Comparison of ENCODE assay signal across 1 cellular context in genomic region chr7:100101016-100101862, GRCh38.
TF ChIP-seq lines count a peak whose summit lies in the region.

TSS of gene AP4M1 (plus strand) at chr7:100101643. CDS start at chr7:100101715, 72 bp downstream.
TSS of gene MCM7 (minus strand) at chr7:100101397. CDS start at chr7:100101294, 103 bp downstream.

TF ChIP-seq in HepG2, 621 proteins besides CTCF, POLR2A, EP300 and RAD21 (continued from another document and continues in another):
- peak; percentile 10 for TF ChIP-seq PATZ1 (CRISPR knock-in tag; IDR thresholded peaks at IDR 0.05)
- TF ChIP-seq NR2C2 (CRISPR knock-in tag; IDR thresholded peaks at IDR 0.05; ENCODE audit: borderline replicate concordance): no peak; the same call in 1 of the 2 replicates
- TF ChIP-seq ZNF343 (CRISPR knock-in tag; IDR thresholded peaks at IDR 0.05): 0 out of 2 replicates have a peak, but pooled peaks have one; percentile 34
- peak; percentile 90 for TF ChIP-seq SAP130 (CRISPR knock-in tag; IDR thresholded peaks at IDR 0.05; ENCODE audit: low read depth)
- TF ChIP-seq ZNF274 (CRISPR knock-in tag; IDR thresholded peaks at IDR 0.05): peak; percentile 81
- no peak; the same call in none of the 2 replicates for TF ChIP-seq YEATS4 (CRISPR knock-in tag; IDR thresholded peaks at IDR 0.05; ENCODE audit: borderline replicate concordance)
- no peak for TF ChIP-seq ZNF225 (CRISPR knock-in tag; IDR thresholded peaks at IDR 0.05)
- no peak for TF ChIP-seq NFRKB (IDR thresholded peaks at IDR 0.05)
- no peak for TF ChIP-seq ZNF367 (CRISPR knock-in tag; IDR thresholded peaks at IDR 0.05; ENCODE audit: borderline replicate concordance)
- no peak for TF ChIP-seq MTERF4 (CRISPR knock-in tag; IDR thresholded peaks at IDR 0.05)
- peak; percentile 33; the same call in 1 of the 2 replicates for TF ChIP-seq NR1H2 (CRISPR knock-in tag; IDR thresholded peaks at IDR 0.05; ENCODE audit: borderline replicate concordance, low read depth)
- peak; percentile 37; the same call in 1 of the 2 replicates for TF ChIP-seq PITX1 (CRISPR knock-in tag; IDR thresholded peaks at IDR 0.05)
- TF ChIP-seq ZNF224 (CRISPR knock-in tag; IDR thresholded peaks at IDR 0.05): no peak; the same call in 1 of the 2 replicates
- no peak for TF ChIP-seq HOXA3 (CRISPR knock-in tag; IDR thresholded peaks at IDR 0.05)
- TF ChIP-seq ETV5 (CRISPR knock-in tag; IDR thresholded peaks at IDR 0.05; ENCODE audit: borderline replicate concordance): peak; percentile 5; the same call in 1 of the 2 replicates
- no peak; the same call in 1 of the 2 replicates for TF ChIP-seq ZNF503 (CRISPR knock-in tag; IDR thresholded peaks at IDR 0.05)
- TF ChIP-seq IKZF4 (CRISPR knock-in tag; IDR thresholded peaks at IDR 0.05; ENCODE audit: borderline replicate concordance, low read depth, not compliant biosample characterization): no peak
- TF ChIP-seq MAX (IDR thresholded peaks at IDR 0.05): peak; percentile 85
- TF ChIP-seq NR0B2 (CRISPR knock-in tag; IDR thresholded peaks at IDR 0.05): peak; percentile 76; the same call in 1 of the 2 replicates
- no peak for TF ChIP-seq ZNF562 (CRISPR knock-in tag; IDR thresholded peaks at IDR 0.05; ENCODE audit: borderline replicate concordance)
- peak; percentile 73 for TF ChIP-seq DR1 (CRISPR knock-in tag; IDR thresholded peaks at IDR 0.05)
- TF ChIP-seq TMF1 (CRISPR knock-in tag; IDR thresholded peaks at IDR 0.05; ENCODE audit: low read depth): peak; percentile 77
- TF ChIP-seq ZNF768 (CRISPR knock-in tag; IDR thresholded peaks at IDR 0.05): peak; percentile 7; the same call in 1 of the 2 replicates
- TF ChIP-seq BRCA1 (CRISPR knock-in tag; IDR thresholded peaks at IDR 0.05): no peak
- no peak for TF ChIP-seq IKZF5 (CRISPR knock-in tag; IDR thresholded peaks at IDR 0.05)
- TF ChIP-seq ZNF335 (CRISPR knock-in tag; IDR thresholded peaks at IDR 0.05): no peak
- peak; percentile 33; the same call in 1 of the 2 replicates for TF ChIP-seq ZIK1 (CRISPR knock-in tag; IDR thresholded peaks at IDR 0.05; ENCODE audit: borderline replicate concordance, low read depth)
- no peak; the same call in 1 of the 2 replicates for TF ChIP-seq THAP9 (CRISPR knock-in tag; IDR thresholded peaks at IDR 0.05; ENCODE audit: borderline replicate concordance)
- TF ChIP-seq THYN1 (CRISPR knock-in tag; IDR thresholded peaks at IDR 0.05; ENCODE audit: borderline replicate concordance, low read depth): no peak
- TF ChIP-seq IRF1 (CRISPR knock-in tag; IDR thresholded peaks at IDR 0.05; ENCODE audit: low read depth): no peak
- TF ChIP-seq ZMYM4 (CRISPR knock-in tag; IDR thresholded peaks at IDR 0.05): peak; percentile 25; the same call in 1 of the 2 replicates
- no peak for TF ChIP-seq NR3C1 (CRISPR knock-in tag; IDR thresholded peaks at IDR 0.05)
- peak; percentile 48 for TF ChIP-seq ZBTB2 (CRISPR knock-in tag; IDR thresholded peaks at IDR 0.05; ENCODE audit: low read depth)
- TF ChIP-seq ZSCAN25 (CRISPR knock-in tag; IDR thresholded peaks at IDR 0.05): no peak
- no peak for TF ChIP-seq ZNF552 (CRISPR knock-in tag; IDR thresholded peaks at IDR 0.05; ENCODE audit: borderline replicate concordance)
- peak; percentile 90; the same call in 1 of the 2 replicates for TF ChIP-seq ZSCAN21 (CRISPR knock-in tag; IDR thresholded peaks at IDR 0.05; ENCODE audit: borderline replicate concordance)
- peak; percentile 94; the same call in 1 of the 2 replicates for TF ChIP-seq ZSCAN5A (CRISPR knock-in tag; IDR thresholded peaks at IDR 0.05; ENCODE audit: borderline replicate concordance)
- 0 out of 2 replicates have a peak, but pooled peaks have one; percentile 66 for TF ChIP-seq ZFP82 (CRISPR knock-in tag; IDR thresholded peaks at IDR 0.05; ENCODE audit: borderline replicate concordance)
- peak; percentile 89; the same call in 1 of the 2 replicates for TF ChIP-seq MAZ (IDR thresholded peaks at IDR 0.05; ENCODE audit: borderline replicate concordance, low read depth, low read length)
- peak; percentile 80; the same call in 1 of the 2 replicates for TF ChIP-seq MAZ (CRISPR knock-in tag; IDR thresholded peaks at IDR 0.05; ENCODE audit: low read depth)
- 0 out of 2 replicates have a peak, but pooled peaks have one; percentile 60 for TF ChIP-seq ZNF557 (CRISPR knock-in tag; IDR thresholded peaks at IDR 0.05)
- TF ChIP-seq ZBTB3 (CRISPR knock-in tag; IDR thresholded peaks at IDR 0.05; ENCODE audit: borderline replicate concordance, low read depth): no peak
- TF ChIP-seq SALL1 (CRISPR knock-in tag; IDR thresholded peaks at IDR 0.05): peak; percentile 72
- peak; percentile 90 for TF ChIP-seq SP2 (CRISPR knock-in tag; IDR thresholded peaks at IDR 0.05)
- 0 out of 2 replicates have a peak, but pooled peaks have one; percentile 13 for TF ChIP-seq ISX (CRISPR knock-in tag; conservative IDR thresholded peaks at IDR 0.05)
- TF ChIP-seq AKAP8 (CRISPR knock-in tag; IDR thresholded peaks at IDR 0.05): no peak
- TF ChIP-seq CENPX (CRISPR knock-in tag; IDR thresholded peaks at IDR 0.05): no peak
- TF ChIP-seq ZBTB42 (CRISPR knock-in tag; IDR thresholded peaks at IDR 0.05): no peak; the same call in none of the 2 replicates
- no peak; the same call in 1 of the 2 replicates for TF ChIP-seq ZNF703 (CRISPR knock-in tag; IDR thresholded peaks at IDR 0.05; ENCODE audit: borderline replicate concordance)
- TF ChIP-seq HBP1 (CRISPR knock-in tag; IDR thresholded peaks at IDR 0.05; ENCODE audit: low read depth): 0 out of 2 replicates have a peak, but pooled peaks have one; percentile 66
- peak; percentile 85; the same call in 1 of the 2 replicates for TF ChIP-seq ZC3H13 (CRISPR knock-in tag; IDR thresholded peaks at IDR 0.05)
- TF ChIP-seq ELF1 (CRISPR knock-in tag; IDR thresholded peaks at IDR 0.05): no peak
- TF ChIP-seq KDM5B (CRISPR knock-in tag; IDR thresholded peaks at IDR 0.05; ENCODE audit: borderline replicate concordance): peak; percentile 81; the same call in 1 of the 2 replicates
- TF ChIP-seq ZNF782 (CRISPR knock-in tag; IDR thresholded peaks at IDR 0.05; ENCODE audit: borderline replicate concordance): 0 out of 2 replicates have a peak, but pooled peaks have one; percentile 55
